ENCODE assay signal across 20 cellular contexts in the genomic region with DNA sequence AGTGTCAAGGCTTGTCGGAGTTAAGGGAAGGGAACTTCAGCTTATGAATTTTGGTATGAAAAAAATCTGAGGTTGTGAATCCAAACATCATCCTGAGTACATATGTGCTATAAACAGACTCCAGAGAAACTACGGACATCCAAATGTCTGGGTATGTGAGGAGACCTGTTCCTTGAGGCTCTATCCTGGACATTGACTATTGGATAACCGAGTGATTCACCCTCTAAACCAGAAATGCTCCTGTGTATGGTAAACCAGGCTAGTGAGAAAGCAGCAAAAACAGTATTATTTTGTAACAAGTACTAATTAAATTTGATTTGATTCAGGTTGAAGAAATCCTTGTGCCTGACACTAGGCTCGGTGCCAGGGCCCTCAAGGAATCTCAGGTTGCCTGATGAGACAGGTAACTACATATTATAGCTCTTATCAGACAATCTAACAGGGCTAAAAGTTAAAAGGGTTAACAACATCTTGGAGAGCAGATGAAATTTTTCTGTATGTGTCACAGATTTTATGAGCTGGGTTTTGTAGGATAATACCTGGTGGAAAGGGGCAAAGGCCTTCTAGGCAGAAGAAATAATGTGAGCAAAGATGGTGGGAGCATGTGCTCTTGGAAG.
"Had no signal": no experiment of that assay in that cellular context is flagged by ENCODE, and none has a peak within 500 bp of the region (broad histone marks: within the 10 kb centered on the region; RNA-seq: fewer than 3 reads in every experiment).

No MANE protein-coding gene starts in this region.

- DNase-seq: activated CD4-positive, alpha-beta T cell treated with anti-CD3 and anti-CD28 coated beads for 4 hours; activated CD8-positive, alpha-beta memory T cell treated with anti-CD3 and anti-CD28 coated beads, Interleukin-2, amount 50 U/mL, for 4 hours; activated CD8-positive, alpha-beta T cell treated with anti-CD3 and anti-CD28 coated beads, Interleukin-2, amount 10 ng/mL, durations not matched to agents 7 days and 5 days; activated naive CD8-positive, alpha-beta T cell treated with anti-CD3 and anti-CD28 coated beads for 36 hours; activated T-cell treated with anti-CD3 and anti-CD28 coated beads, Interleukin-2, amount 50 U/mL, for 48 hours; amygdala; effector CD8-positive, alpha-beta T cell; gastrocnemius medialis; heart right ventricle; islet precursor cell; left lung; natural killer cell; nucleus accumbens; stimulated activated CD4-positive, alpha-beta T cell treated with anti-CD3 and anti-CD28 coated beads, Interleukin-15, amount 100 ng/mL, for 24 hours; stimulated activated CD4-positive, alpha-beta T cell treated with anti-CD3 and anti-CD28 coated beads, Interleukin-4, amount 100 ng/mL, for 1 hour; stimulated activated naive B cell treated with anti-CD40 and anti-IgM and Interleukin-4, amounts not matched to agents 10 μg/mL and 1 μg/mL and 100 μg/mL, for 72 hours; thyroid gland had no signal

- H3K27me3 ChIP-seq: gastrocnemius medialis, left lung, right atrium auricular region, thyroid gland had no signal

- H3K36me3 ChIP-seq: gastrocnemius medialis, heart right ventricle, left lung, right atrium auricular region, thyroid gland had no signal

- H3K4me3 ChIP-seq: coronary artery, gastrocnemius medialis, heart right ventricle, left lung, right atrium auricular region, thyroid gland had no signal

- H3K9me3 ChIP-seq: gastrocnemius medialis, heart right ventricle, left lung, right atrium auricular region, thyroid gland had no signal

- H3K27ac ChIP-seq: coronary artery, gastrocnemius medialis, heart right ventricle, left lung, right atrium auricular region, thyroid gland had no signal

- ATAC-seq: activated CD8-positive, alpha-beta T cell treated with anti-CD3 and anti-CD28 coated beads, Interleukin-2, amount 10 ng/mL, durations not matched to agents 7 days and 5 days; gastrocnemius medialis; heart right ventricle; left lung; natural killer cell; stimulated activated naive B cell treated with anti-CD40 and anti-IgM and Interleukin-4, amounts not matched to agents 10 μg/mL and 1 μg/mL and 100 μg/mL, for 72 hours; WTC11 had no signal

- H3K4me1 ChIP-seq: gastrocnemius medialis, heart right ventricle, left lung, right atrium auricular region, thyroid gland had no signal
